1 cellular context compared by ENCODE assay signal in the genomic region with DNA sequence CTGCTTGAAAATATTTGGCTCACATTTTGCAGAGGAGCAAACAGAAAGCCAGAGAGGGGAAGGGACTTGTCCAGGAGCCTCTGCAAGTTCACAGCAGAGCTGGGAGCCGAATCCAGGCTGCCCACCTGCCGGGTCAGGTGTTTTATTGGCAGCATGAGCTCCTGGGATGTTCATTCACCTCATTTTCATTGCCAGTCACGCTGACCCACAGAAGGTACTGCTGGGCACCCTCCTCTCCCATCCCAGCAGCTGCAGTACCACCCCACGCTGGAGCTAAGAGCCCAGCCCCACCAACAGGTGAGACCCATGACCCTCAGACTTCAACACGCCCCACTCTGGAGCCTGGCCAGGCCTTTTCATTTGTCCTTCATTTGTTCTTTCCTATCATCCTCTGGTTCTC.
TF ChIP-seq lines count a peak whose summit lies in the region.

No MANE protein-coding gene starts in this region.

TF ChIP-seq in SK-N-SH treated with all-trans-retinoic acid at 6 μM for 48 hours, 23 proteins besides CTCF, POLR2A, EP300 and RAD21 (continued from another document):
- TF ChIP-seq, protein P1, sequence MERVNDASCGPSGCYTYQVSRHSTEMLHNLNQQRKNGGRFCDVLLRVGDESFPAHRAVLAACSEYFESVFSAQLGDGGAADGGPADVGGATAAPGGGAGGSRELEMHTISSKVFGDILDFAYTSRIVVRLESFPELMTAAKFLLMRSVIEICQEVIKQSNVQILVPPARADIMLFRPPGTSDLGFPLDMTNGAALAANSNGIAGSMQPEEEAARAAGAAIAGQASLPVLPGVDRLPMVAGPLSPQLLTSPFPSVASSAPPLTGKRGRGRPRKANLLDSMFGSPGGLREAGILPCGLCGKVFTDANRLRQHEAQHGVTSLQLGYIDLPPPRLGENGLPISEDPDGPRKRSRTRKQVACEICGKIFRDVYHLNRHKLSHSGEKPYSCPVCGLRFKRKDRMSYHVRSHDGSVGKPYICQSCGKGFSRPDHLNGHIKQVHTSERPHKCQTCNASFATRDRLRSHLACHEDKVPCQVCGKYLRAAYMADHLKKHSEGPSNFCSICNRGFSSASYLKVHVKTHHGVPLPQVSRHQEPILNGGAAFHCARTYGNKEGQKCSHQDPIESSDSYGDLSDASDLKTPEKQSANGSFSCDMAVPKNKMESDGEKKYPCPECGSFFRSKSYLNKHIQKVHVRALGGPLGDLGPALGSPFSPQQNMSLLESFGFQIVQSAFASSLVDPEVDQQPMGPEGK (CRISPR knock-in tag; IDR thresholded peaks at IDR 0.05; ENCODE audit: borderline replicate concordance) = no peak
- TF ChIP-seq SNAI2 (CRISPR knock-in tag; IDR thresholded peaks at IDR 0.05) = no peak
- TF ChIP-seq TOX (CRISPR knock-in tag; IDR thresholded peaks at IDR 0.05; ENCODE audit: borderline replicate concordance) = no peak
- no peak for TF ChIP-seq CSDC2 (CRISPR knock-in tag; IDR thresholded peaks at IDR 0.05)
- TF ChIP-seq, protein P2, sequence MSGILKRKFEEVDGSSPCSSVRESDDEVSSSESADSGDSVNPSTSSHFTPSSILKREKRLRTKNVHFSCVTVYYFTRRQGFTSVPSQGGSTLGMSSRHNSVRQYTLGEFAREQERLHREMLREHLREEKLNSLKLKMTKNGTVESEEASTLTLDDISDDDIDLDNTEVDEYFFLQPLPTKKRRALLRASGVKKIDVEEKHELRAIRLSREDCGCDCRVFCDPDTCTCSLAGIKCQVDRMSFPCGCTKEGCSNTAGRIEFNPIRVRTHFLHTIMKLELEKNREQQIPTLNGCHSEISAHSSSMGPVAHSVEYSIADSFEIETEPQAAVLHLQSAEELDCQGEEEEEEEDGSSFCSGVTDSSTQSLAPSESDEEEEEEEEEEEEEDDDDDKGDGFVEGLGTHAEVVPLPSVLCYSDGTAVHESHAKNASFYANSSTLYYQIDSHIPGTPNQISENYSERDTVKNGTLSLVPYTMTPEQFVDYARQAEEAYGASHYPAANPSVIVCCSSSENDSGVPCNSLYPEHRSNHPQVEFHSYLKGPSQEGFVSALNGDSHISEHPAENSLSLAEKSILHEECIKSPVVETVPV (CRISPR knock-in tag; IDR thresholded peaks at IDR 0.05) = no peak
- TF ChIP-seq, protein P3, sequence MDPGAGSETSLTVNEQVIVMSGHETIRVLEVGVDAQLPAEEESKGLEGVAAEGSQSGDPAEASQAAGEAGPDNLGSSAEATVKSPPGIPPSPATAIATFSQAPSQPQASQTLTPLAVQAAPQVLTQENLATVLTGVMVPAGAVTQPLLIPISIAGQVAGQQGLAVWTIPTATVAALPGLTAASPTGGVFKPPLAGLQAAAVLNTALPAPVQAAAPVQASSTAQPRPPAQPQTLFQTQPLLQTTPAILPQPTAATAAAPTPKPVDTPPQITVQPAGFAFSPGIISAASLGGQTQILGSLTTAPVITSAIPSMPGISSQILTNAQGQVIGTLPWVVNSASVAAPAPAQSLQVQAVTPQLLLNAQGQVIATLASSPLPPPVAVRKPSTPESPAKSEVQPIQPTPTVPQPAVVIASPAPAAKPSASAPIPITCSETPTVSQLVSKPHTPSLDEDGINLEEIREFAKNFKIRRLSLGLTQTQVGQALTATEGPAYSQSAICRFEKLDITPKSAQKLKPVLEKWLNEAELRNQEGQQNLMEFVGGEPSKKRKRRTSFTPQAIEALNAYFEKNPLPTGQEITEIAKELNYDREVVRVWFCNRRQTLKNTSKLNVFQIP (CRISPR knock-in tag; IDR thresholded peaks at IDR 0.05; ENCODE audit: borderline replicate concordance, low read depth) = no peak
- TF ChIP-seq ZNF70 (CRISPR knock-in tag; IDR thresholded peaks at IDR 0.05) = no peak
- TF ChIP-seq ZC3H10 (CRISPR knock-in tag; IDR thresholded peaks at IDR 0.05) = no peak
- no peak for TF ChIP-seq ZNF8 (CRISPR knock-in tag; IDR thresholded peaks at IDR 0.05)
